ENCODE assay signal across 17 cellular contexts in genomic region chr5:158758666-158759065, GRCh38.
DNase-seq lines count a peak whose midpoint lies in the region; ATAC-seq, FAIRE-seq and TF ChIP-seq lines count a peak whose summit lies in the region.
"Had no signal": no experiment of that assay in that cellular context is flagged by ENCODE, and none has a peak within 500 bp of the region (broad histone marks: within the 10 kb centered on the region; RNA-seq: fewer than 3 reads in every experiment).

No MANE protein-coding gene starts in this region.

- no peak overlapping the region for H2AK5ac ChIP-seq in IMR-90 (ENCODE audit: low read depth, low read length)

- H4K8ac ChIP-seq in IMR-90 (ENCODE audit: low read depth in 2 of 2, low read length in 2 of 2) = no peak overlapping the region

- H3K9ac ChIP-seq in IMR-90 (ENCODE audit: low read depth, low read length) = no peak overlapping the region

- DNase-seq in AG10803 (ENCODE audit: low read depth) (peak; percentile 85), IMR-90 (peak; percentile 2), osteoblast (ENCODE audit: insufficient read length, low spot score, missing footprints) (no peak), mucosa of descending colon (no peak), T1000 (lab: John Stamatoyannopoulos, UW) (no peak), NCI-H1436 (lab: John Stamatoyannopoulos, UW) (no peak)
- DNase-seq: activated CD8-positive, alpha-beta T cell treated with anti-CD3 and anti-CD28 coated beads for 36 hours; aorta; dermis blood vessel endothelial cell; NCI-H2081 treated with DMSO at 0.1 percent for 48 hours; NCI-H774; stimulated activated CD4-positive, alpha-beta T cell treated with anti-CD3 and anti-CD28 coated beads, Interleukin-12 subunit alpha, Interleukin-12 subunit beta, amount 100 ng/mL, for 4 hours had no signal

- no peak overlapping the region for H2AFZ ChIP-seq in IMR-90 (replicated peaks; ENCODE audit: low read length, poor library complexity)
- no peak overlapping the region for H2AFZ ChIP-seq in osteoblast (ENCODE audit: low read length)

- no peak overlapping the region for H3K23ac ChIP-seq in IMR-90 (ENCODE audit: low read depth, low read length)

- no peaks in the 10 kb centered on the region for H3K79me2 ChIP-seq in osteoblast (ENCODE audit: insufficient read depth, low read length)

- H3K18ac ChIP-seq in IMR-90 (ENCODE audit: low read depth, low read length) = no peak overlapping the region

- H3K36me3 ChIP-seq in IMR-90 (ENCODE audit: control insufficient read depth, insufficient read depth, low read length) (no peaks in the 10 kb centered on the region), osteoblast (ENCODE audit: insufficient read depth, low read length) (no peaks in the 10 kb centered on the region), mucosa of descending colon (ENCODE audit: low read depth) (no peaks in the 10 kb centered on the region)

- TF ChIP-seq POLR2A in IMR-90 (IDR thresholded peaks at IDR 0.05; ENCODE audit: low read depth, low read length) = no peak

- H3K14ac ChIP-seq in IMR-90 (replicated peaks; ENCODE audit: low read depth, low read length) = no peak overlapping the region

- dilution Hi-C loops in IMR-90 (cut with HindIII; ENCODE audit: low sequenced_read_pairs, unreplicated experiment) = no loop called here

- H3K4me1 ChIP-seq in IMR-90 (ENCODE audit: control insufficient read depth, insufficient read depth, low read length) (no peaks in the 10 kb centered on the region), osteoblast (ENCODE audit: insufficient read depth, low read length) (peaks cover 57% of the 10 kb centered on the region), mucosa of descending colon (ENCODE audit: low read depth) (no peaks in the 10 kb centered on the region)

- BruUV-seq in IMR-90 (replicated peaks; lab: Mats Ljungman, UMichigan) = no TSS peak

- H3K27ac ChIP-seq in IMR-90 (ENCODE audit: insufficient read depth, low read length) = no peak overlapping the region
- peak overlapping the region; percentile 95 for H3K27ac ChIP-seq in osteoblast (ENCODE audit: low read depth, low read length)

- no peak overlapping the region for H3K4ac ChIP-seq in IMR-90 (ENCODE audit: low read depth, low read length)

- H4K20me1 ChIP-seq in IMR-90 (ENCODE audit: insufficient read depth, low read length) = no peaks in the 10 kb centered on the region
- no peaks in the 10 kb centered on the region for H4K20me1 ChIP-seq in osteoblast (ENCODE audit: insufficient read depth, low read length)

- H3K9me3 ChIP-seq in IMR-90 (ENCODE audit: control insufficient read depth, insufficient read depth, low read length) (no peaks in the 10 kb centered on the region), osteoblast (ENCODE audit: low read depth, low read length) (no peaks in the 10 kb centered on the region), mucosa of descending colon (no peaks in the 10 kb centered on the region)

- no peak overlapping the region for H2BK5ac ChIP-seq in IMR-90 (ENCODE audit: low read depth, low read length, poor library complexity, severe bottlenecking)

- CTCF ChIA-PET in IMR-90 (lab: Yijun Ruan, JAX) = interaction anchor here (1.0 kb wide), 1 partner anchor 584 kb away, joined by 3 read pairs; no protein-coding TSS in a partner anchor

- H3K9me1 ChIP-seq in IMR-90 (ENCODE audit: insufficient read depth, low read length) = no peaks in the 10 kb centered on the region

- no peak overlapping the region for H4K91ac ChIP-seq in IMR-90 (ENCODE audit: insufficient read depth, low read depth, low read length)

- H2BK20ac ChIP-seq in IMR-90 (ENCODE audit: low read depth, low read length) = no peak overlapping the region

- H3K4me3 ChIP-seq in AG10803 (ENCODE audit: low read length) (no peak overlapping the region), IMR-90 (ENCODE audit: insufficient read depth, low read depth, low read length) (no peak overlapping the region), osteoblast (ENCODE audit: insufficient read depth, low read length) (peak overlapping the region; percentile 24), mucosa of descending colon (no peak overlapping the region)

- H4K5ac ChIP-seq in IMR-90 (ENCODE audit: low read depth, low read length) = no peak overlapping the region

- no peak for ATAC-seq in IMR-90 (ENCODE audit: low read depth)
- ATAC-seq in mucosa of descending colon = no peak
- ATAC-seq in HG02970 (IDR thresholded peaks at IDR 0.05; ENCODE audit: low FRiP score, unreplicated experiment) = no peak
- ATAC-seq: activated CD8-positive, alpha-beta T cell treated with anti-CD3 and anti-CD28 coated beads for 36 hours; left lobe of liver; Panc1 had no signal

- H3K4me2 ChIP-seq in IMR-90 (ENCODE audit: low read depth, low read length) (no peak overlapping the region), osteoblast (ENCODE audit: insufficient read depth, low read length) (peak overlapping the region; percentile 79)

- POLR2A ChIA-PET in IMR-90 (lab: Charles Lee; ENCODE audit: unreplicated experiment) = no interaction called here

- no peak overlapping the region for H2BK15ac ChIP-seq in IMR-90 (ENCODE audit: low read depth, low read length)

- peak; percentile 23 for FAIRE-seq in endometrium (lab: Jason Lieb, UNC)
- FAIRE-seq: TTC549 had no signal

- no peak overlapping the region for H3K56ac ChIP-seq in IMR-90 (ENCODE audit: extremely low read depth, insufficient read depth, low read length)

- H3K27me3 ChIP-seq in IMR-90 (ENCODE audit: control insufficient read depth, insufficient read depth, low read length) (no peaks in the 10 kb centered on the region), osteoblast (ENCODE audit: insufficient read depth, low read length) (no peaks in the 10 kb centered on the region)

- H2AK9ac ChIP-seq in IMR-90 (replicated peaks; ENCODE audit: low read depth, low read length, poor library complexity) = no peak overlapping the region

- no CpG with 5 or more reads among the region's 3 CpGs for WGBS in IMR-90 (ENCODE audit: extremely low coverage in 2 of 2, insufficient read length in 1 of 2), 2 experiments

- no peak overlapping the region for H2BK120ac ChIP-seq in IMR-90 (ENCODE audit: low read depth, low read length)

- intact Hi-C loops in IMR-90 (cut with micrococcal nuclease) = no loop called here
- intact Hi-C loops in mucosa of descending colon (cut with DNase I, micrococcal nuclease) = no loop called here

- in situ Hi-C loops in IMR-90 (cut with MboI; ENCODE audit: low sequenced_read_pairs) = no loop called here

- no peak for TF ChIP-seq RAD21 in IMR-90 (IDR thresholded peaks at IDR 0.05; ENCODE audit: low read length)

- no peak for TF ChIP-seq CTCF in AG10803 (conservative IDR thresholded peaks at IDR 0.05; ENCODE audit: low read length)
- no peak for TF ChIP-seq CTCF in IMR-90 (conservative IDR thresholded peaks at IDR 0.05; ENCODE audit: low read depth, low read length)
- TF ChIP-seq CTCF in osteoblast (IDR thresholded peaks at IDR 0.05; ENCODE audit: extremely low read depth, low read depth, low read length) = no peak
- no peak for TF ChIP-seq CTCF in mucosa of descending colon (IDR thresholded peaks at IDR 0.05)

- no peaks in the 10 kb centered on the region for H3K79me1 ChIP-seq in IMR-90 (ENCODE audit: low read depth in 1 of 2, low read length in 2 of 2)

TF ChIP-seq in IMR-90, 13 proteins besides CTCF, POLR2A, EP300 and RAD21:
- TF ChIP-seq MXI1 (IDR thresholded peaks at IDR 0.05; ENCODE audit: borderline replicate concordance, low read depth, low read length) (no peak), SMC3 (IDR thresholded peaks at IDR 0.05; ENCODE audit: low read depth, low read length) (no peak), RCOR1 (IDR thresholded peaks at IDR 0.05; ENCODE audit: insufficient replicate concordance, low read length) (no peak), BHLHE40 (IDR thresholded peaks at IDR 0.05; ENCODE audit: low read depth, low read length) (no peak), CHD1 (IDR thresholded peaks at IDR 0.05; ENCODE audit: low read depth, low read length) (no peak), RFX5 (IDR thresholded peaks at IDR 0.05; ENCODE audit: low read depth, low read length) (no peak)
- TF ChIP-seq, protein P1, sequence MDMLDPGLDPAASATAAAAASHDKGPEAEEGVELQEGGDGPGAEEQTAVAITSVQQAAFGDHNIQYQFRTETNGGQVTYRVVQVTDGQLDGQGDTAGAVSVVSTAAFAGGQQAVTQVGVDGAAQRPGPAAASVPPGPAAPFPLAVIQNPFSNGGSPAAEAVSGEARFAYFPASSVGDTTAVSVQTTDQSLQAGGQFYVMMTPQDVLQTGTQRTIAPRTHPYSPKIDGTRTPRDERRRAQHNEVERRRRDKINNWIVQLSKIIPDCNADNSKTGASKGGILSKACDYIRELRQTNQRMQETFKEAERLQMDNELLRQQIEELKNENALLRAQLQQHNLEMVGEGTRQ (IDR thresholded peaks at IDR 0.05; ENCODE audit: low read depth, low read length) = no peak

Comparison
In these comparisons a context has a peak if more than half of its experiments do, and no peak if none do; other contexts are left out.
1. DNase-seq: peak in AG10803 (single experiment) and IMR-90 (single experiment); none in osteoblast (single experiment), mucosa of descending colon (0 of 3), T1000 (single experiment) and NCI-H1436 (single experiment).